Comparison of ENCODE assay signal across 10 cellular contexts in genomic region chr1:37901191-37901892, GRCh38. TPM values are rescaled to one million over a fixed set of nuclear protein-coding genes. Genes with fewer than 3 reads are reported as not detected.
A peak's percentile ranks its signal among the peaks of the same experiment; 100 is the strongest.
DNase-seq lines count a peak whose midpoint lies in the region; ATAC-seq and TF ChIP-seq lines count a peak whose summit lies in the region.
"Had no signal": no experiment of that assay in that cellular context is flagged by ENCODE, and none has a peak within 500 bp of the region (broad histone marks: within the 10 kb centered on the region; RNA-seq: fewer than 3 reads in every experiment).

No MANE protein-coding gene starts in this region.

- H3K4me3 ChIP-seq in mesendoderm (ENCODE audit: low read length), result no peak overlapping the region
- H3K4me3 ChIP-seq: cardiac muscle cell had no signal

- H4K5ac ChIP-seq in mesendoderm (ENCODE audit: low read length), result no peak overlapping the region

- H2BK5ac ChIP-seq in mesendoderm (ENCODE audit: low read length), result no peak overlapping the region

- H2AK5ac ChIP-seq in mesendoderm (ENCODE audit: low read length), result no peak overlapping the region

- no peak overlapping the region for H2BK120ac ChIP-seq in mesendoderm (ENCODE audit: low read depth, low read length)

- no peaks in the 10 kb centered on the region for H3K9me3 Mint-ChIP-seq in immature natural killer cell

- in situ Hi-C loops in GM13977 (cut with MboI; ENCODE audit: low pct_unique_long_range_greater_than_20kb, low sequenced_read_pairs, unreplicated experiment), result no loop called here

- no CpG with 5 or more reads among the region's 8 CpGs for WGBS in mesendoderm (ENCODE audit: extremely low coverage, insufficient coverage, low lambda C conversion rate)

- no peaks in the 10 kb centered on the region for H3K36me3 ChIP-seq in mesendoderm (ENCODE audit: control insufficient read depth, insufficient read depth, low read length)
- H3K36me3 ChIP-seq: cardiac muscle cell had no signal

- H3K4me3 Mint-ChIP-seq in immature natural killer cell, result peak overlapping the region; percentile 36 to 72 (median 69)

- H3K4me2 ChIP-seq in mesendoderm (ENCODE audit: low read length), result no peak overlapping the region

- peaks cover 0 to 2% (median 0%) of the 10 kb centered on the region in 3 donors for H3K27me3 Mint-ChIP-seq in immature natural killer cell (ENCODE audit: low read depth in 3 of 3)

- no peaks in the 10 kb centered on the region for H3K4me1 ChIP-seq in mesendoderm (ENCODE audit: control insufficient read depth, low read depth, low read length)

- TF ChIP-seq CTCF in GM13977 (IDR thresholded peaks at IDR 0.05; ENCODE audit: extremely low read depth, insufficient read depth, missing control alignments), result no peak

- H3K4ac ChIP-seq in mesendoderm (ENCODE audit: low read depth, low read length), result no peak overlapping the region

- H3K56ac ChIP-seq in mesendoderm (ENCODE audit: low read length), result no peak overlapping the region

- no peak overlapping the region for H3K18ac ChIP-seq in mesendoderm (ENCODE audit: low read length)

- peak overlapping the region; percentile 75 to 93 (median 86) for H3K27ac Mint-ChIP-seq in immature natural killer cell

- H3K79me1 ChIP-seq in mesendoderm (ENCODE audit: low read length), result no peaks in the 10 kb centered on the region

- H3K79me2 ChIP-seq in mesendoderm (ENCODE audit: control insufficient read depth, insufficient read depth, low read length), result no peaks in the 10 kb centered on the region

- peak; percentile 68 for ATAC-seq in GM21360 (IDR thresholded peaks at IDR 0.05; ENCODE audit: unreplicated experiment)
- ATAC-seq in HG03442 (IDR thresholded peaks at IDR 0.05; ENCODE audit: unreplicated experiment), result peak; percentile 50
- no peak for ATAC-seq in HG03469 (IDR thresholded peaks at IDR 0.05; ENCODE audit: unreplicated experiment)

- peaks cover 21 to 30% of the 10 kb centered on the region in 2 donors for H3K4me1 Mint-ChIP-seq in immature natural killer cell

- H2BK15ac ChIP-seq in mesendoderm (replicated peaks; ENCODE audit: low read depth), result no peak overlapping the region

- no peak overlapping the region for H3K23ac ChIP-seq in mesendoderm (ENCODE audit: low read length)

- peaks cover 0 to 2% (median 0%) of the 10 kb centered on the region in 3 donors for H3K36me3 Mint-ChIP-seq in immature natural killer cell

- H3K9ac ChIP-seq in mesendoderm (ENCODE audit: low read length), result no peak overlapping the region

- no peak overlapping the region for H4K8ac ChIP-seq in mesendoderm (ENCODE audit: low read depth, low read length)

- DNase-seq in GM13977 (ENCODE audit: low spot score) (peak; percentile 54), immature natural killer cell (peak in 1 of 3 donors; percentile 25), mesendoderm (no peak), hippocampal formation (lab: John Stamatoyannopoulos, UW) (no peak)
- no peak for DNase-seq in activated CD4-positive, CD25-positive, alpha-beta regulatory T cell (lab: John Stamatoyannopoulos, UW)
- DNase-seq: activated CD4-positive, alpha-beta T cell treated with anti-CD3 and anti-CD28 coated beads, Interleukin-2, amount 50 U/mL, for 4 hours had no signal

- H3K27me3 ChIP-seq in mesendoderm (ENCODE audit: insufficient read depth, low read length, poor library complexity), result no peaks in the 10 kb centered on the region
- H3K27me3 ChIP-seq: cardiac muscle cell had no signal

- no peak overlapping the region for H3K27ac ChIP-seq in mesendoderm (ENCODE audit: low read depth, low read length)
- H3K27ac ChIP-seq: cardiac muscle cell had no signal

RNA-seq across cellular contexts. Expression of gene MTF1, which starts 42.0 kb away (rescaled TPM):
- 10 to 100 TPM in 2 of 3 donors, 1 to 10 TPM in 1; 7.7 to 19.0 (median 14.5) TPM for polyA plus RNA-seq in immature natural killer cell
- polyA plus RNA-seq in mesendoderm (2013, experiment 1 of 2), result 4.1 TPM
- 3.7 TPM for polyA plus RNA-seq in mesendoderm (2013, experiment 2 of 2)

RNA-seq across cellular contexts. Expression of gene INPP5B, which starts 45.5 kb away (rescaled TPM):
- polyA plus RNA-seq in immature natural killer cell, result 10 to 100 TPM; 11.1 to 28.0 (median 13.6) TPM
- polyA plus RNA-seq in mesendoderm (2013, experiment 1 of 2), result 9.8 TPM
- 9.4 TPM for polyA plus RNA-seq in mesendoderm (2013, experiment 2 of 2)
